Comparison of ENCODE assay signal across 8 cellular contexts in the genomic region with DNA sequence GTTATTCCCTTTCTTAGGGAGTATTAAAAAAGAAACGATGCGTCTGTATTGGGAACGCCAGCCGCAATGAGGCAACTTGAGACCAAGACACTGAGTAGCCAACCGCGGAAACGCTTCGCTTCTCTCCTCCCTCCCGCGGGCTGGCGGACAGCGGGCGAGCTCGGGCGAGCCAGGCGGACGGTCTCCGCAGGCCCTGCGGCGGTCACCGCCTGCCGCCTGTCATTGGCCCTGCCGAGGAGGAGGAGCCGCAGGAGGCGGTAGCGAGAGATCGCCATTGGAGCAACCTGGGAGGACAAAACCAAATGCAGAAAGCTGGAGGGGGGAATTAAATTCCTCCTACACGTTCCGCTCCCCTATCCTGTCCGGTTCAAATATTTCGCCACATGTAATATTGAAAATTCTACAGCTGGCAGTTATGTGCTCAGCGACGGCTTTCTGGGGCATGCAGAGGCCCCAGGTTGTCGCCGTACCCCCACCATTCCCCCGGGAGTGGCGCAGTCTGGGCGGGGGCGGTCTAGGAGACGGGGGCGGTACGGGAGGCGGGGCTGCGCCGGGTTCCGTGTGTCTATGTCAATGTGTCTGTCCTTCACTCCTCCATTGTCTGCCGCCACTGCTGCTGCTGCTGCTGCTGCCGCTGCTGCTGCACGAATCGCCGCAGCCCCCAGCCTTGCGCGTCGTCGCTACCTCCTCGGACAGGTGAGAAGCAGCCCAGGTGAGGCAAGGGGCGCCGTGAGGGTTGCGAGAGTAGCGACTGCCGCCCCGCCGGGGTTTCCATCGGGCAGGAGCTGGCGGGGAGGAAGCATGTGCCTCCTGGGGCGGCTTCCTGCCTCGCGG. TPM values are rescaled to one million over a fixed set of nuclear protein-coding genes. Genes with fewer than 3 reads are reported as not detected.
A peak's percentile ranks its signal among the peaks of the same experiment; 100 is the strongest.
DNase-seq lines count a peak whose midpoint lies in the region; ATAC-seq and TF ChIP-seq lines count a peak whose summit lies in the region.

A gene (minus strand): TSS at position 162 of the 834 bp plus-strand sequence. CDS start 181 bp downstream, outside the sequence.
A gene (plus strand): TSS at position 589 of the 834 bp plus-strand sequence. CDS start 19,263 bp downstream, outside the sequence.

- no peaks in the 10 kb centered on the region for H3K36me3 ChIP-seq in left lung

- no peak for TF ChIP-seq CTCF in left lung (IDR thresholded peaks at IDR 0.05)

- no peaks in the 10 kb centered on the region for H3K27me3 Mint-ChIP-seq in dendritic cell treated with granulocyte-macrophage colony-stimulating factor and Interleukin-4, amounts not matched to agents 40 ng/mL and 50 ng/mL, for 4 days

- peak within 1 kb of the TSS; percentile 91 for H3K4me3 Mint-ChIP-seq in dendritic cell treated with granulocyte-macrophage colony-stimulating factor and Interleukin-4, amounts not matched to agents 40 ng/mL and 50 ng/mL, for 4 days

- H3K4me3 ChIP-seq in left lung = peak within 1 kb of the TSS; percentile 78 to 85

- H3K36me3 Mint-ChIP-seq in dendritic cell treated with granulocyte-macrophage colony-stimulating factor and Interleukin-4, amounts not matched to agents 40 ng/mL and 50 ng/mL, for 4 days (ENCODE audit: low read depth) = peaks cover 32% of the 10 kb centered on the region

- peaks cover 17 to 53% of the 10 kb centered on the region in 2 donors for H3K4me1 ChIP-seq in left lung

- no peaks in the 10 kb centered on the region for H3K27me3 ChIP-seq in left lung

- intact Hi-C loops in dendritic cell treated with granulocyte-macrophage colony-stimulating factor and Interleukin-4, amounts not matched to agents 40 ng/mL and 50 ng/mL, for 4 days (cut with micrococcal nuclease) = loop anchor here (2.0 to 5.0 kb wide), 2 partner anchors 23 to 36 kb away; no protein-coding TSS in a partner anchor
- intact Hi-C loops in left lung (cut with DNase I) = no loop called here

- H3K4me1 Mint-ChIP-seq in dendritic cell treated with granulocyte-macrophage colony-stimulating factor and Interleukin-4, amounts not matched to agents 40 ng/mL and 50 ng/mL, for 4 days (ENCODE audit: low read depth) = peaks cover 47% of the 10 kb centered on the region

- ATAC-seq in GM19395 (IDR thresholded peaks at IDR 0.05; ENCODE audit: unreplicated experiment) (peak; percentile 94), HG03558 (IDR thresholded peaks at IDR 0.05; ENCODE audit: extremely low read depth, unreplicated experiment) (peak; percentile 95), left lung (peak; percentile 93)

- peak within 1 kb of the TSS; percentile 92 to 94 for H3K27ac ChIP-seq in left lung

- DNase-seq in C1 segment of cervical spinal cord (lab: John Stamatoyannopoulos, UW) (peak; percentile 66 to 96 (median 92)), NCI-H748 (lab: John Stamatoyannopoulos, UW; ENCODE audit: unreplicated experiment) (peak; percentile 98), left lung (peak; percentile 96 to 99)
- DNase-seq in activated CD4-positive, alpha-beta T cell treated with anti-CD3 and anti-CD28 coated beads, Interleukin-2, amount 50 U/mL, for 4 hours = peak; percentile 87 to 90
- peak; percentile 90 for DNase-seq in stimulated activated CD4-positive, alpha-beta T cell treated with anti-CD3 and anti-CD28 coated beads, Interleukin-2, amount 100 ng/mL, for 4 hours (ENCODE audit: low read depth)

- no peaks in the 10 kb centered on the region for H3K9me3 Mint-ChIP-seq in dendritic cell treated with granulocyte-macrophage colony-stimulating factor and Interleukin-4, amounts not matched to agents 40 ng/mL and 50 ng/mL, for 4 days

- no peaks in the 10 kb centered on the region for H3K9me3 ChIP-seq in left lung

- peak within 1 kb of the TSS; percentile 93 for H3K27ac Mint-ChIP-seq in dendritic cell treated with granulocyte-macrophage colony-stimulating factor and Interleukin-4, amounts not matched to agents 40 ng/mL and 50 ng/mL, for 4 days

RNA-seq across cellular contexts. Expression of the first gene that starts in this region (rescaled TPM):
- 10 to 100 TPM; 11.8 to 12.2 TPM for total RNA-seq in left lung

RNA-seq across cellular contexts. Expression of the second gene that starts in this region (rescaled TPM):
- 10 to 100 TPM; 39.7 to 50.8 TPM for total RNA-seq in left lung

Comparison
In these comparisons a context has a peak if more than half of its experiments do, and no peak if none do; other contexts are left out.
1. Peak in every context shown above with its lines: DNase-seq, ATAC-seq, H3K4me3 ChIP-seq and H3K27ac ChIP-seq.